Comparison of ENCODE assay signal across 14 cellular contexts in genomic region chr11:126149759-126150236, GRCh38.
A peak's percentile ranks its signal among the peaks of the same experiment; 100 is the strongest.
DNase-seq lines count a peak whose midpoint lies in the region; ATAC-seq and TF ChIP-seq lines count a peak whose summit lies in the region.
"Had no signal": no experiment of that assay in that cellular context is flagged by ENCODE, and none has a peak within 500 bp of the region (broad histone marks: within the 10 kb centered on the region; RNA-seq: fewer than 3 reads in every experiment).

No MANE protein-coding gene starts in this region.

- DNase-seq in DMS153 treated with DMSO at 0.1 percent for 48 hours (lab: John Stamatoyannopoulos, UW; ENCODE audit: unreplicated experiment) (peak; percentile 57), KBM-7 (peak; percentile 33), mucosa of descending colon (no peak), ACHN (no peak)
- no peak for DNase-seq in stimulated activated naive CD4-positive, alpha-beta T cell treated with Interleukin-2 at 50 U/mL for 16 hours (lab: John Stamatoyannopoulos, UW)
- DNase-seq: anterior cingulate cortex; CD4-positive, alpha-beta T cell; foreskin keratinocyte; NCI-H1436 had no signal

- peak; percentile 26 for ATAC-seq in mucosa of descending colon
- no peak for ATAC-seq in GM21360 (IDR thresholded peaks at IDR 0.05; ENCODE audit: unreplicated experiment)
- no peak for ATAC-seq in HG02588 (IDR thresholded peaks at IDR 0.05; ENCODE audit: unreplicated experiment)
- ATAC-seq: foreskin keratinocyte had no signal

- no peaks in the 10 kb centered on the region for H3K9me3 ChIP-seq in mucosa of descending colon
- H3K9me3 ChIP-seq: thoracic aorta had no signal

- peak overlapping the region; percentile 31; the same call in 1 of the 2 replicates for H3K27ac ChIP-seq in VCaP
- H3K27ac ChIP-seq: foreskin keratinocyte, SK-N-MC, thoracic aorta had no signal

- H3K36me3 ChIP-seq in mucosa of descending colon (ENCODE audit: low read depth) = no peaks in the 10 kb centered on the region
- H3K36me3 ChIP-seq: thoracic aorta had no signal

- intact Hi-C loops in mucosa of descending colon (cut with DNase I, micrococcal nuclease) = no loop called here

- no peak for TF ChIP-seq CTCF in VCaP (conservative IDR thresholded peaks at IDR 0.05)
- no peak for TF ChIP-seq CTCF in mucosa of descending colon (IDR thresholded peaks at IDR 0.05)

- no peak overlapping the region for H3K4me3 ChIP-seq in mucosa of descending colon
- H3K4me3 ChIP-seq: SK-N-MC, thoracic aorta had no signal

- no peaks in the 10 kb centered on the region for H3K4me1 ChIP-seq in mucosa of descending colon (ENCODE audit: low read depth)
- H3K4me1 ChIP-seq: foreskin keratinocyte had no signal

- in situ Hi-C loops in KBM-7 (cut with MboI; ENCODE audit: low pct_unique_long_range_greater_than_20kb, low sequenced_read_pairs) = no loop called here
- in situ Hi-C loops in ACHN (cut with HindIII; ENCODE audit: low pct_ligation_motif_present, low pct_unique_long_range_greater_than_20kb, low sequenced_read_pairs) = no loop called here

Comparison
In these comparisons a context has a peak if more than half of its experiments do, and no peak if none do; other contexts are left out.
1. DNase-seq: peak in DMS153 treated with DMSO at 0.1 percent for 48 hours (single experiment) and KBM-7 (single experiment); none in mucosa of descending colon (0 of 3), stimulated activated naive CD4-positive, alpha-beta T cell treated with Interleukin-2 at 50 U/mL for 16 hours (single experiment) and ACHN (single experiment).